ENCODE assay signal across 2 cellular contexts in genomic region chr1:157171903-157172503, GRCh38.
TF ChIP-seq lines count a peak whose summit lies in the region.

No MANE protein-coding gene starts in this region.

TF ChIP-seq in WTC11, 78 proteins besides CTCF, POLR2A, EP300 and RAD21:
- TF ChIP-seq PRDM15 (CRISPR knock-in tag; IDR thresholded peaks at IDR 0.05) = peak; percentile 44; the same call in 1 of the 2 replicates
TF ChIP-seq in WTC11: peak in this region for 1; not testable (repeated sequence) for 77.

TF ChIP-seq in H1, 55 proteins besides CTCF, POLR2A, EP300 and RAD21:
- TF ChIP-seq TBP (IDR thresholded peaks at IDR 0.05; ENCODE audit: low read depth, low read length) = peak; percentile 91
TF ChIP-seq in H1: peak in this region for 1; not testable (repeated sequence) for 54.
